Comparison of ENCODE assay signal across 31 cellular contexts in genomic region chr5:158070855-158071254, GRCh38.
"Had no signal": no experiment of that assay in that cellular context is flagged by ENCODE, and none has a peak within 500 bp of the region (broad histone marks: within the 10 kb centered on the region; RNA-seq: fewer than 3 reads in every experiment).

No MANE protein-coding gene starts in this region.

- H3K27me3 Mint-ChIP-seq: activated CD8-positive, alpha-beta T cell treated with anti-CD3 and anti-CD28 coated beads for 36 hours; activated T-helper 17 cell treated with anti-CD3 and anti-CD28 coated beads, Interleukin-2, amount 50 U/mL, for 72 hours had no signal

- H3K27ac ChIP-seq: ascending aorta, cardiac muscle cell, KMS-11, PC-9, RWPE1, SJCRH30, SK-N-MC had no signal

- H3K4me1 Mint-ChIP-seq: activated CD4-positive, alpha-beta T cell treated with anti-CD3 and anti-CD28 coated beads, Interleukin-2, amount 10 ng/mL, durations not matched to agents 24 days and 14 days; activated T-helper 17 cell treated with anti-CD3 and anti-CD28 coated beads, Interleukin-2, amount 50 U/mL, for 72 hours had no signal

- H3K4me3 ChIP-seq: ascending aorta, cardiac muscle cell, PC-9, SJCRH30, SK-N-MC had no signal

- H3K36me3 ChIP-seq: ascending aorta, cardiac muscle cell, SJCRH30 had no signal

- ATAC-seq: activated CD8-positive, alpha-beta T cell treated with anti-CD3 and anti-CD28 coated beads for 36 hours; activated T-cell treated with anti-CD3 and anti-CD28 coated beads, Interleukin-2, amount 50 U/mL, for 72 hours; activated T-helper 17 cell treated with anti-CD3 and anti-CD28 coated beads, Interleukin-2, amount 50 U/mL, for 72 hours had no signal

- H3K27me3 ChIP-seq: ascending aorta, cardiac muscle cell, SJCRH30 had no signal

- H3K4me1 ChIP-seq: ascending aorta, SJCRH30 had no signal

- DNase-seq: activated CD4-positive, alpha-beta T cell treated with anti-CD3 and anti-CD28 coated beads, Interleukin-2, amount 10 ng/mL, durations not matched to agents 24 days and 14 days; activated CD4-positive, alpha-beta T cell treated with anti-CD3 and anti-CD28 coated beads, Interleukin-2, amount 50 U/mL, for 4 hours; activated CD8-positive, alpha-beta T cell treated with anti-CD3 and anti-CD28 coated beads for 36 hours; activated effector memory CD4-positive, alpha-beta T cell treated with anti-CD3 and anti-CD28 coated beads, Interleukin-2, amount 50 U/mL, for 16 hours; activated naive CD4-positive, alpha-beta T cell; activated naive CD8-positive, alpha-beta T cell treated with anti-CD3 and anti-CD28 coated beads, Interleukin-2, amount 10 ng/mL, durations not matched to agents 7 days and 5 days; activated T-cell treated with anti-CD3 and anti-CD28 coated beads, Interleukin-2, amount 50 U/mL, for 1 hour; activated T-cell treated with anti-CD3 and anti-CD28 coated beads, Interleukin-2, amount 50 U/mL, for 72 hours; amygdala; NCI-H1092 treated with DMSO at 0.1 percent for 48 hours; NCI-H1417; NCI-H146; NCI-H187; NCI-H2029 treated with DMSO at 0.1 percent for 48 hours; NCI-H2107; NCI-H226; NCI-H446 treated with DMSO at 0.1 percent for 48 hours; NCI-H524; NCI-H69; NK-92 treated with Interleukin-12 subunit alpha and Interleukin-12 subunit beta, amount 100 ng/mL, for 24 hours; PC-9; SHP77; SJCRH30 had no signal

- H3K36me3 Mint-ChIP-seq: activated naive CD4-positive, alpha-beta T cell treated with anti-CD3 and anti-CD28 coated beads, Interleukin-2, amount 50 U/mL, for 24 hours; activated naive CD8-positive, alpha-beta T cell treated with anti-CD3 and anti-CD28 coated beads, Interleukin-2, amount 10 ng/mL, durations not matched to agents 7 days and 5 days had no signal

- H3K4me3 Mint-ChIP-seq: activated CD4-positive, alpha-beta T cell treated with anti-CD3 and anti-CD28 coated beads, Interleukin-2, amount 10 ng/mL, durations not matched to agents 24 days and 14 days; activated CD8-positive, alpha-beta T cell treated with anti-CD3 and anti-CD28 coated beads for 36 hours; activated naive CD4-positive, alpha-beta T cell treated with anti-CD3 and anti-CD28 coated beads, Interleukin-2, amount 50 U/mL, for 24 hours; activated naive CD8-positive, alpha-beta T cell treated with anti-CD3 and anti-CD28 coated beads, Interleukin-2, amount 10 ng/mL, durations not matched to agents 7 days and 5 days; activated T-cell treated with anti-CD3 and anti-CD28 coated beads, Interleukin-2, amount 50 U/mL, for 72 hours; activated T-helper 17 cell treated with anti-CD3 and anti-CD28 coated beads, Interleukin-2, amount 50 U/mL, for 72 hours; T-helper 2 cell treated with Interferon-gamma antibody and Interleukin-4, amounts not matched to agents 5 μg/mL and 100 μg/mL, for 36 hours had no signal

- H3K9me3 ChIP-seq: ascending aorta, SJCRH30 had no signal

- H3K27ac Mint-ChIP-seq: activated CD4-positive, alpha-beta T cell treated with anti-CD3 and anti-CD28 coated beads, Interleukin-2, amount 10 ng/mL, durations not matched to agents 24 days and 14 days; activated CD8-positive, alpha-beta T cell treated with anti-CD3 and anti-CD28 coated beads for 36 hours; activated naive CD4-positive, alpha-beta T cell treated with anti-CD3 and anti-CD28 coated beads, Interleukin-2, amount 50 U/mL, for 24 hours; activated naive CD8-positive, alpha-beta T cell treated with anti-CD3 and anti-CD28 coated beads, Interleukin-2, amount 10 ng/mL, durations not matched to agents 7 days and 5 days; activated T-cell treated with anti-CD3 and anti-CD28 coated beads, Interleukin-2, amount 50 U/mL, for 72 hours; activated T-helper 17 cell treated with anti-CD3 and anti-CD28 coated beads, Interleukin-2, amount 50 U/mL, for 72 hours; T-helper 2 cell treated with Interferon-gamma antibody and Interleukin-4, amounts not matched to agents 5 μg/mL and 100 μg/mL, for 36 hours had no signal
